6 cellular contexts compared by ENCODE assay signal in genomic region chr10:131237991-131238651, GRCh38.
"Had no signal": no experiment of that assay in that cellular context is flagged by ENCODE, and none has a peak within 500 bp of the region (broad histone marks: within the 10 kb centered on the region; RNA-seq: fewer than 3 reads in every experiment).

No MANE protein-coding gene starts in this region.

- H3K4me3 Mint-ChIP-seq: GM23338, H9, IgD-negative memory B cell had no signal

- ATAC-seq: GM23338, HepG2 had no signal

- DNase-seq: H9, HCEC 1CT, KBM-7 had no signal

- H2AFZ ChIP-seq: GM23338 had no signal

- H3K4me3 ChIP-seq: GM23338 had no signal

- H3K27ac Mint-ChIP-seq: GM23338, H9, IgD-negative memory B cell had no signal

- H3K4me1 Mint-ChIP-seq: GM23338 had no signal

- H3K4me2 ChIP-seq: GM23338 had no signal

- H3K36me3 Mint-ChIP-seq: IgD-negative memory B cell had no signal
